Comparison of ENCODE assay signal across 25 cellular contexts in genomic region chr1:229940689-229941088, GRCh38.
DNase-seq lines count a peak whose midpoint lies in the region; ATAC-seq, FAIRE-seq and TF ChIP-seq lines count a peak whose summit lies in the region.
"Had no signal": no experiment of that assay in that cellular context is flagged by ENCODE, and none has a peak within 500 bp of the region (broad histone marks: within the 10 kb centered on the region; RNA-seq: fewer than 3 reads in every experiment).

No MANE protein-coding gene starts in this region.

- TF ChIP-seq POLR2A in body of pancreas (IDR thresholded peaks at IDR 0.05) = no peak

- ATAC-seq in body of pancreas = no peak
- ATAC-seq: activated CD8-positive, alpha-beta T cell treated with anti-CD3 and anti-CD28 coated beads for 36 hours; T-cell had no signal

- peak; percentile 66; the same call in 1 of the 2 replicates for TF ChIP-seq EP300 in Ishikawa (IDR thresholded peaks at IDR 0.05; ENCODE audit: borderline replicate concordance)

- peak overlapping the region; percentile 71 to 89 (median 85) for H3K27ac ChIP-seq in body of pancreas
- H3K27ac ChIP-seq in small intestine (ENCODE audit: low read depth in 1 of 2, low read length in 1 of 2) = no peak overlapping the region

- no peaks in the 10 kb centered on the region for H3K9me3 ChIP-seq in body of pancreas
- no peaks in the 10 kb centered on the region for H3K9me3 ChIP-seq in small intestine (ENCODE audit: control insufficient read depth, low read depth)

- H3K4me3 ChIP-seq in body of pancreas = no peak overlapping the region
- H3K4me3 ChIP-seq in small intestine (ENCODE audit: low read depth in 1 of 2, low read length in 2 of 2) = no peak overlapping the region

- peaks cover 53% of the 10 kb centered on the region for H3K4me1 ChIP-seq in body of pancreas
- no peaks in the 10 kb centered on the region for H3K4me1 ChIP-seq in small intestine (ENCODE audit: control insufficient read depth in 2 of 2, insufficient read depth in 1 of 2, low read depth in 1 of 2, low read length in 1 of 2)

- no peak for DNase-seq in D721Med (ENCODE audit: insufficient read length, low spot score)
- no peak for DNase-seq in body of pancreas
- peak; percentile 51 for DNase-seq in non-pigmented ciliary epithelial cell (ENCODE audit: low read depth)
- no peak for DNase-seq in small intestine
- no peak for DNase-seq in activated naive CD4-positive, alpha-beta T cell treated with Interleukin-2 at 50 U/mL for 16 hours
- no peak for DNase-seq in NCI-H1930 (lab: John Stamatoyannopoulos, UW)
- no peak for DNase-seq in DMS53 treated with DMSO at 0.1 percent for 48 hours (lab: John Stamatoyannopoulos, UW; ENCODE audit: unreplicated experiment)
- DNase-seq: activated CD4-positive, CD25-positive, alpha-beta regulatory T cell treated with anti-CD3 and anti-CD28 coated beads, Interleukin-2, amount 50 U/mL, for 72 hours; activated CD8-positive, alpha-beta T cell treated with anti-CD3 and anti-CD28 coated beads for 36 hours; activated T-cell treated with anti-CD3 and anti-CD28 coated beads for 4 hours; cerebellar nuclear complex; effector CD8-positive, alpha-beta T cell; foreskin melanocyte; GDM1; Kasumi-1; NCI-H1092; NCI-H187 treated with DMSO at 0.1 percent for 48 hours; NCI-H345; NCI-H774; retina; SHP77; T-cell had no signal

- FAIRE-seq in D721Med (lab: Jason Lieb, UNC) (peak; percentile 64), small intestine (lab: Jason Lieb, UNC) (no peak)
- FAIRE-seq: keratinocyte, TTC549 had no signal

- peak; percentile 26; the same call in 1 of the 2 replicates for TF ChIP-seq RAD21 in Ishikawa (IDR thresholded peaks at IDR 0.05; ENCODE audit: low read depth)

- no peak for TF ChIP-seq CTCF in D721Med (IDR thresholded peaks at IDR 0.05; ENCODE audit: insufficient read depth, missing control alignments)
- TF ChIP-seq CTCF in body of pancreas (IDR thresholded peaks at IDR 0.05) = no peak

- WGBS in body of pancreas, 2 donors = 17 to 25% methylated on average over 5 of the region's 5 CpGs
- 63 to 64% (median 63%) methylated on average over 5 of the region's 5 CpGs for WGBS in small intestine, 3 donors

- H3K27me3 ChIP-seq in body of pancreas (no peaks in the 10 kb centered on the region), small intestine (ENCODE audit: control insufficient read depth in 2 of 2, insufficient read depth in 2 of 2, low read length in 2 of 2) (no peaks in the 10 kb centered on the region)

- no peaks in the 10 kb centered on the region for H3K36me3 ChIP-seq in body of pancreas (replicated peaks in 1 of 2; ENCODE audit: insufficient read depth in 1 of 2, low read depth in 2 of 2)
- H3K36me3 ChIP-seq in small intestine (ENCODE audit: control insufficient read depth in 2 of 2, insufficient read depth in 2 of 2, low read length in 2 of 2) = no peaks in the 10 kb centered on the region

- intact Hi-C loops in body of pancreas (cut with DNase I) = no loop called here

TF ChIP-seq in Ishikawa, 13 proteins besides CTCF, POLR2A, EP300 and RAD21:
- TF ChIP-seq NFIC (IDR thresholded peaks at IDR 0.05) (peak; percentile 89), CEBPB (IDR thresholded peaks at IDR 0.05) (peak; percentile 35; the same call in 1 of the 2 replicates), EGR1 (IDR thresholded peaks at IDR 0.05) (no peak), ZBTB7A (IDR thresholded peaks at IDR 0.05; ENCODE audit: low read depth) (no peak), TCF12 (IDR thresholded peaks at IDR 0.05; ENCODE audit: low read depth) (peak; percentile 69), CREB1 (IDR thresholded peaks at IDR 0.05; ENCODE audit: low read depth) (no peak), FOXM1 (IDR thresholded peaks at IDR 0.05; ENCODE audit: borderline replicate concordance, low read depth) (0 out of 2 replicates have a peak, but pooled peaks have one; percentile 44), USF1 (IDR thresholded peaks at IDR 0.05) (no peak), TEAD4 (IDR thresholded peaks at IDR 0.05) (peak; percentile 90), TAF1 (IDR thresholded peaks at IDR 0.05; ENCODE audit: low read depth) (no peak), YY1 (IDR thresholded peaks at IDR 0.05; ENCODE audit: low read depth) (no peak; the same call in 1 of the 2 replicates), MAX (IDR thresholded peaks at IDR 0.05) (no peak)
- TF ChIP-seq, protein P1, sequence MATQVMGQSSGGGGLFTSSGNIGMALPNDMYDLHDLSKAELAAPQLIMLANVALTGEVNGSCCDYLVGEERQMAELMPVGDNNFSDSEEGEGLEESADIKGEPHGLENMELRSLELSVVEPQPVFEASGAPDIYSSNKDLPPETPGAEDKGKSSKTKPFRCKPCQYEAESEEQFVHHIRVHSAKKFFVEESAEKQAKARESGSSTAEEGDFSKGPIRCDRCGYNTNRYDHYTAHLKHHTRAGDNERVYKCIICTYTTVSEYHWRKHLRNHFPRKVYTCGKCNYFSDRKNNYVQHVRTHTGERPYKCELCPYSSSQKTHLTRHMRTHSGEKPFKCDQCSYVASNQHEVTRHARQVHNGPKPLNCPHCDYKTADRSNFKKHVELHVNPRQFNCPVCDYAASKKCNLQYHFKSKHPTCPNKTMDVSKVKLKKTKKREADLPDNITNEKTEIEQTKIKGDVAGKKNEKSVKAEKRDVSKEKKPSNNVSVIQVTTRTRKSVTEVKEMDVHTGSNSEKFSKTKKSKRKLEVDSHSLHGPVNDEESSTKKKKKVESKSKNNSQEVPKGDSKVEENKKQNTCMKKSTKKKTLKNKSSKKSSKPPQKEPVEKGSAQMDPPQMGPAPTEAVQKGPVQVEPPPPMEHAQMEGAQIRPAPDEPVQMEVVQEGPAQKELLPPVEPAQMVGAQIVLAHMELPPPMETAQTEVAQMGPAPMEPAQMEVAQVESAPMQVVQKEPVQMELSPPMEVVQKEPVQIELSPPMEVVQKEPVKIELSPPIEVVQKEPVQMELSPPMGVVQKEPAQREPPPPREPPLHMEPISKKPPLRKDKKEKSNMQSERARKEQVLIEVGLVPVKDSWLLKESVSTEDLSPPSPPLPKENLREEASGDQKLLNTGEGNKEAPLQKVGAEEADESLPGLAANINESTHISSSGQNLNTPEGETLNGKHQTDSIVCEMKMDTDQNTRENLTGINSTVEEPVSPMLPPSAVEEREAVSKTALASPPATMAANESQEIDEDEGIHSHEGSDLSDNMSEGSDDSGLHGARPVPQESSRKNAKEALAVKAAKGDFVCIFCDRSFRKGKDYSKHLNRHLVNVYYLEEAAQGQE (IDR thresholded peaks at IDR 0.05; ENCODE audit: low read depth) = peak; percentile 9; the same call in 1 of the 2 replicates

Comparison
In these comparisons a context has a peak if more than half of its experiments do, and no peak if none do; other contexts are left out.
1. H3K27ac ChIP-seq: peak in body of pancreas (4 of 4); none in small intestine (0 of 2).